20 cellular contexts compared by ENCODE assay signal in the genomic region with DNA sequence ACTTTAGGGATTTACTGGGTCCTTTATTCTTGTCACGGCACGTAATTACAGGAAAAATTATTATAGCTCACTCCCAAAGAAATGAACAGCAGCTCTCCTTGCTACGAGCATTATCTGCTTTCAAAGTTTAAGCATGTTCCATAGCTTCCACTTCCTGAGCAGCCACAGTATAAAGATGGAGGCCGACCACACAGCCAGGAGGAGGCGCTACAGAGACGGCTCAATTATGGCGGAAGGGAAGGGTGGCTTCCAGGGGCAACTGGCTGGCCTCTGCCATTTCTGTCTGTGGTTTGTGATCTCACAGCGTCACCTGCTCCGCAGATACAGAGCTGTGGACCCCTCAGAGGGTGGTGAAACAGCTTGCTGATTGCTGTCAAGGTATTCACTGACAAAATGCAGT.
DNase-seq lines count a peak whose midpoint lies in the region; ATAC-seq and TF ChIP-seq lines count a peak whose summit lies in the region.
"Had no signal": no experiment of that assay in that cellular context is flagged by ENCODE, and none has a peak within 500 bp of the region (broad histone marks: within the 10 kb centered on the region; RNA-seq: fewer than 3 reads in every experiment).

No MANE protein-coding gene starts in this region.

- no peak overlapping the region for H3K4me3 ChIP-seq in smooth muscle cell
- no peak overlapping the region for H3K4me3 ChIP-seq in coronary artery
- H3K4me3 ChIP-seq: GM23248, SJCRH30 had no signal

- H3K36me3 Mint-ChIP-seq in H9 (ENCODE audit: insufficient read depth in 1 of 3, low read depth in 3 of 3) = no peaks in the 10 kb centered on the region; a peak in 1 of 7 replicates
- no peaks in the 10 kb centered on the region for H3K36me3 Mint-ChIP-seq in endothelial cell (ENCODE audit: low read depth, unreplicated experiment)
- H3K36me3 Mint-ChIP-seq: CD14-positive monocyte had no signal

- no peak overlapping the region for H3K56ac ChIP-seq in H9 (ENCODE audit: insufficient read length, low read depth, low read length)

- no peak overlapping the region for H3K4me3 Mint-ChIP-seq in H9
- no peak overlapping the region for H3K4me3 Mint-ChIP-seq in endothelial cell (ENCODE audit: unreplicated experiment)
- H3K4me3 Mint-ChIP-seq: CD14-positive monocyte had no signal

- H2AFZ ChIP-seq in H9 (ENCODE audit: low read length) (no peak overlapping the region), smooth muscle cell (ENCODE audit: low read depth) (no peak overlapping the region)
- H2AFZ ChIP-seq: GM23248 had no signal

- no peak overlapping the region for H3K27ac ChIP-seq in H9 (ENCODE audit: insufficient read length, low read depth, low read length)
- no peak overlapping the region for H3K27ac ChIP-seq in smooth muscle cell (ENCODE audit: low read depth)
- no peak overlapping the region for H3K27ac ChIP-seq in coronary artery
- H3K27ac ChIP-seq: GM23248, SJCRH30 had no signal

- H3F3A ChIP-seq in smooth muscle cell (ENCODE audit: low read depth) = no peaks in the 10 kb centered on the region

- DNase-seq in H9 = no peak
- DNase-seq in SK-MEL-5 (ENCODE audit: low read depth, low spot score) = peak; percentile 3
- no peak for DNase-seq in endothelial cell (ENCODE audit: low spot score)
- DNase-seq in smooth muscle cell (lab: John Stamatoyannopoulos, UW; ENCODE audit: unreplicated experiment) = no peak
- DNase-seq in left cardiac atrium = no peak
- DNase-seq in coronary artery (ENCODE audit: low spot score) = no peak
- DNase-seq: ACHN, AML-193, DMS79 treated with DMSO at 0.1 percent for 48 hours, GM23248, KG1, NCI-H187, NCI-H2107, NCI-H510A treated with DMSO at 0.1 percent for 48 hours, NCI-H82, SJCRH30, SW 1271 had no signal

- H3K36me3 ChIP-seq in smooth muscle cell (ENCODE audit: low read depth) = no peaks in the 10 kb centered on the region
- H3K36me3 ChIP-seq: SJCRH30 had no signal

- no peak overlapping the region for H3K4ac ChIP-seq in H9 (ENCODE audit: low read depth, low read length)

- in situ Hi-C loops in SK-MEL-5 (cut with HindIII; ENCODE audit: low pct_unique_long_range_greater_than_20kb, low sequenced_read_pairs) = no loop called here

- WGBS in H9 (ENCODE audit: extremely low coverage, insufficient read length, low lambda C conversion rate) = no CpG with 5 or more reads among the region's 9 CpGs
- WGBS in smooth muscle cell (ENCODE audit: low lambda C conversion rate) = 90% methylated on average over 9 of the region's 9 CpGs

- no peaks in the 10 kb centered on the region for H3K9me3 Mint-ChIP-seq in H9
- H3K9me3 Mint-ChIP-seq in endothelial cell (ENCODE audit: unreplicated experiment) = no peaks in the 10 kb centered on the region

- H3K4me1 ChIP-seq in H9 (ENCODE audit: insufficient read depth, low read length) (no peaks in the 10 kb centered on the region), smooth muscle cell (ENCODE audit: low read depth) (no peaks in the 10 kb centered on the region)
- H3K4me1 ChIP-seq: SJCRH30 had no signal

- H2BK120ac ChIP-seq in H9 (ENCODE audit: low read depth, low read length, poor library complexity, severe bottlenecking) = no peak overlapping the region

- H3K27ac Mint-ChIP-seq in H9 (no peak overlapping the region; a peak in 1 of 7 replicates), endothelial cell (ENCODE audit: unreplicated experiment) (peak overlapping the region; percentile 77)
- H3K27ac Mint-ChIP-seq: CD14-positive monocyte had no signal

- no peak overlapping the region for H4K5ac ChIP-seq in H9 (ENCODE audit: insufficient read length, low read depth, low read length)

- H3T11ph ChIP-seq in H9 (ENCODE audit: low read length) = no peak overlapping the region

- H3K4me2 ChIP-seq in H9 (ENCODE audit: insufficient read depth, insufficient read length, low read length) (no peak overlapping the region), smooth muscle cell (no peak overlapping the region)

- no peaks in the 10 kb centered on the region for H3K23me2 ChIP-seq in H9 (ENCODE audit: insufficient read length, low read depth, low read length, poor library complexity, severe bottlenecking)

- no peak overlapping the region for H3K14ac ChIP-seq in H9 (ENCODE audit: insufficient read depth, low read length)

- no peaks in the 10 kb centered on the region for H3K27me3 Mint-ChIP-seq in H9 (ENCODE audit: low read depth)
- no peaks in the 10 kb centered on the region for H3K27me3 Mint-ChIP-seq in endothelial cell (ENCODE audit: unreplicated experiment)

- no peak overlapping the region for H2AK5ac ChIP-seq in H9 (ENCODE audit: insufficient read length, low read length)

- H3K23ac ChIP-seq in H9 (ENCODE audit: insufficient read length, low read depth, low read length) = no peak overlapping the region

- ATAC-seq in GM21526 (IDR thresholded peaks at IDR 0.05; ENCODE audit: low FRiP score, unreplicated experiment) (no peak), left cardiac atrium (no peak)
- ATAC-seq: HepG2 had no signal

- no peak overlapping the region for H2BK15ac ChIP-seq in H9 (ENCODE audit: low read depth, low read length)

- no peak overlapping the region for H4K91ac ChIP-seq in H9 (ENCODE audit: insufficient read length, low read depth, low read length)

- peak; percentile 48; the same call in 2 of the 3 replicates for TF ChIP-seq CTCF in H9 (conservative IDR thresholded peaks at IDR 0.05)
- TF ChIP-seq CTCF in endothelial cell (IDR thresholded peaks at IDR 0.05; ENCODE audit: unreplicated experiment) = no peak
- TF ChIP-seq CTCF in smooth muscle cell (IDR thresholded peaks at IDR 0.05; ENCODE audit: borderline replicate concordance, insufficient read depth, poor library complexity, severe bottlenecking) = peak; percentile 20
- no peak for TF ChIP-seq CTCF in coronary artery (IDR thresholded peaks at IDR 0.05)

- H3K9ac ChIP-seq in H9 (ENCODE audit: extremely low read depth, insufficient read length, low read length) = no peak overlapping the region
- H3K9ac ChIP-seq in smooth muscle cell (ENCODE audit: low read depth) = no peak overlapping the region
- H3K9ac ChIP-seq: GM23248 had no signal

- H3K27me3 ChIP-seq in H9 (ENCODE audit: insufficient read depth, low read length) (no peaks in the 10 kb centered on the region), smooth muscle cell (ENCODE audit: low read depth) (no peaks in the 10 kb centered on the region)
- H3K27me3 ChIP-seq: SJCRH30 had no signal

- no peak overlapping the region for H2BK20ac ChIP-seq in H9 (ENCODE audit: low read depth, low read length, poor library complexity, severe bottlenecking)

- no peak overlapping the region for H2BK12ac ChIP-seq in H9 (ENCODE audit: insufficient read length, low read depth, low read length)

- no peaks in the 10 kb centered on the region for H3K79me2 ChIP-seq in H9 (ENCODE audit: insufficient read depth, low read length)
- no peaks in the 10 kb centered on the region for H3K79me2 ChIP-seq in smooth muscle cell (ENCODE audit: low read depth)

- H3K9me3 ChIP-seq in H9 (ENCODE audit: control insufficient read depth, low read depth, low read length) = no peaks in the 10 kb centered on the region
- H3K9me3 ChIP-seq in smooth muscle cell (replicated peaks; ENCODE audit: low read depth) = no peaks in the 10 kb centered on the region
- H3K9me3 ChIP-seq: SJCRH30 had no signal

- H3K18ac ChIP-seq in H9 (ENCODE audit: insufficient read length, low read depth, low read length) = no peak overlapping the region

- no peaks in the 10 kb centered on the region for H4K20me1 ChIP-seq in H9 (ENCODE audit: control insufficient read depth, insufficient read depth, insufficient read length)
- H4K20me1 ChIP-seq in smooth muscle cell (ENCODE audit: low read depth) = no peaks in the 10 kb centered on the region

- H2BK5ac ChIP-seq in H9 (ENCODE audit: insufficient read length, low read length) = no peak overlapping the region

- H3K4me1 Mint-ChIP-seq in H9 (peaks cover 0 to 6% of the 10 kb centered on the region in 2 experiments; a peak in 1 of 4 replicates), endothelial cell (ENCODE audit: unreplicated experiment) (peaks cover 12% of the 10 kb centered on the region)
- H3K4me1 Mint-ChIP-seq: CD14-positive monocyte had no signal

- H4K8ac ChIP-seq in H9 (replicated peaks; ENCODE audit: insufficient read length, low read depth, low read length) = no peak overlapping the region

- intact Hi-C loops in left cardiac atrium (cut with DNase I) = no loop called here

- H3K79me1 ChIP-seq in H9 (ENCODE audit: insufficient read depth, low read depth, low read length, poor library complexity, severe bottlenecking) = no peaks in the 10 kb centered on the region

Comparison
In these comparisons a context has a peak if more than half of its experiments do, and no peak if none do; other contexts are left out.
1. CTCF ChIP-seq: peak in H9 (single experiment) and smooth muscle cell (single experiment); none in endothelial cell (single experiment) and coronary artery (single experiment).